22 cellular contexts compared by ENCODE assay signal in genomic region chr10:32360884-32361283, GRCh38. TPM values are rescaled to one million over a fixed set of nuclear protein-coding genes. Genes with fewer than 3 reads are reported as not detected.
A peak's percentile ranks its signal among the peaks of the same experiment; 100 is the strongest.
DNase-seq lines count a peak whose midpoint lies in the region; ATAC-seq and TF ChIP-seq lines count a peak whose summit lies in the region.
"Had no signal": no experiment of that assay in that cellular context is flagged by ENCODE, and none has a peak within 500 bp of the region (broad histone marks: within the 10 kb centered on the region; RNA-seq: fewer than 3 reads in every experiment).

No MANE protein-coding gene starts in this region.

- peaks cover 74% of the 10 kb centered on the region for H3K4me1 Mint-ChIP-seq in activated CD4-positive, alpha-beta T cell treated with anti-CD3 and anti-CD28 coated beads for 36 hours
- peaks cover 31% of the 10 kb centered on the region for H3K4me1 Mint-ChIP-seq in endodermal cell

- no peak for TF ChIP-seq POLR2A in suprapubic skin (IDR thresholded peaks at IDR 0.05)

- no peak for TF ChIP-seq CTCF in C4-2B (conservative IDR thresholded peaks at IDR 0.05)
- no peak for TF ChIP-seq CTCF in VCaP (conservative IDR thresholded peaks at IDR 0.05)
- no peak for TF ChIP-seq CTCF in endodermal cell (conservative IDR thresholded peaks at IDR 0.05)
- TF ChIP-seq CTCF in tibial artery (IDR thresholded peaks at IDR 0.05) = no peak
- no peak for TF ChIP-seq CTCF in suprapubic skin (IDR thresholded peaks at IDR 0.05)

- WGBS in endodermal cell (ENCODE audit: insufficient coverage in 1 of 2, insufficient read length in 1 of 2), 2 experiments = 90 to 94% methylated on average over 2 of the region's 2 CpGs
- WGBS in suprapubic skin = 95% methylated on average over 2 of the region's 2 CpGs

- POLR2A ChIA-PET in activated CD4-positive, alpha-beta T cell treated with anti-CD3 and anti-CD28 coated beads for 36 hours (lab: Charles Lee) = interaction anchor here (0.5 kb wide), 1 partner anchor 429 kb away, joined by 6 read pairs; no protein-coding TSS in a partner anchor

- H3K4me1 ChIP-seq in endodermal cell (ENCODE audit: control insufficient read depth, insufficient read depth, low read length) (peaks cover 3% of the 10 kb centered on the region), tibial artery (peaks cover 0 to 32% (median 9%) of the 10 kb centered on the region in 4 donors), suprapubic skin (peaks cover 4% of the 10 kb centered on the region)

- H3K27me3 Mint-ChIP-seq in activated CD4-positive, alpha-beta T cell treated with anti-CD3 and anti-CD28 coated beads for 36 hours = no peaks in the 10 kb centered on the region
- no peaks in the 10 kb centered on the region for H3K27me3 Mint-ChIP-seq in endodermal cell (ENCODE audit: insufficient read depth)
- H3K27me3 Mint-ChIP-seq: naive thymus-derived CD4-positive, alpha-beta T cell had no signal

- H3K27ac Mint-ChIP-seq in activated CD4-positive, alpha-beta T cell treated with anti-CD3 and anti-CD28 coated beads for 36 hours = peak overlapping the region; percentile 83
- peak overlapping the region; percentile 40 for H3K27ac Mint-ChIP-seq in endodermal cell

- H3K4me3 ChIP-seq in endodermal cell (ENCODE audit: low read length) (no peak overlapping the region), tibial artery (no peak overlapping the region), suprapubic skin (no peak overlapping the region)

- H3K9me3 Mint-ChIP-seq in activated CD4-positive, alpha-beta T cell treated with anti-CD3 and anti-CD28 coated beads for 36 hours (ENCODE audit: low read depth) = peaks cover 9% of the 10 kb centered on the region
- H3K9me3 Mint-ChIP-seq in endodermal cell = peaks cover 5% of the 10 kb centered on the region

- no peak for TF ChIP-seq EP300 in suprapubic skin (IDR thresholded peaks at IDR 0.05)

- H3K27me3 ChIP-seq in endodermal cell (ENCODE audit: control insufficient read depth, insufficient read depth, low read length, poor library complexity, severe bottlenecking) = no peaks in the 10 kb centered on the region
- no peaks in the 10 kb centered on the region for H3K27me3 ChIP-seq in tibial artery
- H3K27me3 ChIP-seq in suprapubic skin = no peaks in the 10 kb centered on the region
- H3K27me3 ChIP-seq: brain microvascular endothelial cell had no signal

- H3K36me3 ChIP-seq in endodermal cell (ENCODE audit: control insufficient read depth, insufficient read depth, low read length) = no peaks in the 10 kb centered on the region
- H3K36me3 ChIP-seq in tibial artery = no peaks in the 10 kb centered on the region
- H3K36me3 ChIP-seq in suprapubic skin = no peaks in the 10 kb centered on the region
- H3K36me3 ChIP-seq: brain microvascular endothelial cell had no signal

- CTCF ChIA-PET in activated CD4-positive, alpha-beta T cell treated with anti-CD3 and anti-CD28 coated beads for 36 hours (lab: Charles Lee) = interaction anchor here (0.6 to 1.8 kb wide), 7 partner anchors 9 to 327 kb away, joined by 3 to 4 read pairs (median 3); no protein-coding TSS in a partner anchor

- no peak overlapping the region for H3K4me3 Mint-ChIP-seq in activated CD4-positive, alpha-beta T cell treated with anti-CD3 and anti-CD28 coated beads for 36 hours
- H3K4me3 Mint-ChIP-seq in endodermal cell = no peak overlapping the region
- H3K4me3 Mint-ChIP-seq: mesothelial cell of epicardium had no signal

- H3K36me3 Mint-ChIP-seq in activated CD4-positive, alpha-beta T cell treated with anti-CD3 and anti-CD28 coated beads for 36 hours (ENCODE audit: low read depth) = peaks cover 17% of the 10 kb centered on the region
- H3K36me3 Mint-ChIP-seq in endodermal cell (ENCODE audit: low read depth) = peaks cover 17% of the 10 kb centered on the region

- no peak for DNase-seq in activated CD4-positive, alpha-beta T cell treated with anti-CD3 and anti-CD28 coated beads for 36 hours
- no peak for DNase-seq in activated CD4-positive, alpha-beta T cell treated with anti-CD3 and anti-CD28 coated beads, Interleukin-2, amount 50 U/mL, for 1 hour
- DNase-seq in endodermal cell (no peak), tibial artery (no peak), suprapubic skin (ENCODE audit: low spot score in 2 of 2) (no peak)
- DNase-seq: 8988T; activated gamma-delta T cell; amniotic stem cell; brain microvascular endothelial cell; DMS153; Kasumi-1; left ventricle myocardium superior; naive thymus-derived CD4-positive, alpha-beta T cell; NCI-H1694; NCI-H510A; stimulated activated CD4-positive, alpha-beta T cell treated with anti-CD3 and anti-CD28 coated beads, Interleukin-2, amount 100 ng/mL, for 24 hours had no signal

- H3K9me3 ChIP-seq in endodermal cell (ENCODE audit: control insufficient read depth, low read length) = no peaks in the 10 kb centered on the region
- no peaks in the 10 kb centered on the region for H3K9me3 ChIP-seq in tibial artery
- H3K9me3 ChIP-seq in suprapubic skin = no peaks in the 10 kb centered on the region

- intact Hi-C loops in activated CD4-positive, alpha-beta T cell treated with anti-CD3 and anti-CD28 coated beads for 36 hours (cut with DNase I, micrococcal nuclease) = no loop called here
- intact Hi-C loops in tibial artery (cut with DNase I; ENCODE audit: low total_unique reads) = loop anchor here (10.0 kb wide), 1 partner anchor 166 kb away; no protein-coding TSS in a partner anchor

- H3K9ac ChIP-seq in endodermal cell (ENCODE audit: extremely low read depth, low read length, poor library complexity, severe bottlenecking) = no peak overlapping the region

- ATAC-seq in activated CD4-positive, alpha-beta T cell treated with anti-CD3 and anti-CD28 coated beads for 36 hours = no peak
- no peak for ATAC-seq in HG03520 (IDR thresholded peaks at IDR 0.05; ENCODE audit: unreplicated experiment)
- ATAC-seq: left ventricle myocardium superior; naive thymus-derived CD4-positive, alpha-beta T cell had no signal

- H3K27ac ChIP-seq in C4-2B (peak overlapping the region; percentile 66), VCaP (peak overlapping the region; percentile 81), endodermal cell (ENCODE audit: low read depth, low read length) (no peak overlapping the region), tibial artery (no peak overlapping the region), suprapubic skin (no peak overlapping the region)
- H3K27ac ChIP-seq: brain microvascular endothelial cell, epithelial cell of prostate, RWPE1 had no signal

RNA-seq across cellular contexts. Expression of gene EPC1, which starts 13.9 kb away (rescaled TPM):
- total RNA-seq in activated CD4-positive, alpha-beta T cell treated with anti-CD3 and anti-CD28 coated beads for 36 hours = 10 to 100 TPM; 28.8 to 31.0 TPM
- total RNA-seq in endodermal cell = 10 to 100 TPM; 27.9 to 40.3 TPM
- 32.5 TPM for polyA plus RNA-seq in endodermal cell (2013, experiment 1 of 2)
- polyA plus RNA-seq in endodermal cell (2013, experiment 2 of 2) = 32.7 TPM
- 10 to 100 TPM; 29.6 to 55.4 (median 47.1) TPM for total RNA-seq in suprapubic skin

Comparison
In these comparisons a context has a peak if more than half of its experiments do, and no peak if none do; other contexts are left out.
1. H3K27ac ChIP-seq: peak in C4-2B (single experiment) and VCaP (single experiment); none in endodermal cell (single experiment), tibial artery (0 of 2) and suprapubic skin (single experiment).